Comparison of ENCODE assay signal across 28 cellular contexts in genomic region chr2:105852066-105852465, GRCh38.
DNase-seq lines count a peak whose midpoint lies in the region; ATAC-seq and TF ChIP-seq lines count a peak whose summit lies in the region.
"Had no signal": no experiment of that assay in that cellular context is flagged by ENCODE, and none has a peak within 500 bp of the region (broad histone marks: within the 10 kb centered on the region; RNA-seq: fewer than 3 reads in every experiment).

No MANE protein-coding gene starts in this region.

- H3K27ac Mint-ChIP-seq in activated CD8-positive, alpha-beta T cell treated with anti-CD3 and anti-CD28 coated beads for 36 hours = peak overlapping the region; percentile 79
- H3K27ac Mint-ChIP-seq in activated CD8-positive, alpha-beta T cell treated with anti-CD3 and anti-CD28 coated beads, Interleukin-2, amount 10 ng/mL, durations not matched to agents 7 days and 5 days = no peak overlapping the region
- H3K27ac Mint-ChIP-seq in Caco-2 (ENCODE audit: unreplicated experiment) = peak overlapping the region; percentile 88
- peak overlapping the region; percentile 61 for H3K27ac Mint-ChIP-seq in central memory CD8-positive, alpha-beta T cell (ENCODE audit: low read depth)
- H3K27ac Mint-ChIP-seq in stimulated activated effector memory CD8-positive, alpha-beta T cell treated with anti-CD3 and anti-CD28 coated beads, Interleukin-12 subunit alpha, Interleukin-12 subunit beta, amount 100 ng/mL, for 72 hours = peak overlapping the region; percentile 57
- H3K27ac Mint-ChIP-seq in neural progenitor cell = no peak overlapping the region
- H3K27ac Mint-ChIP-seq: activated CD8-positive, alpha-beta memory T cell treated with anti-CD3 and anti-CD28 coated beads, Interleukin-2, amount 10 ng/mL, durations not matched to agents 7 days and 5 days; activated T-helper 1 cell treated with anti-CD3 and anti-CD28 coated beads, Interleukin-12 subunit alpha, Interleukin-12 subunit beta, Interleukin-2, Interleukin-4 antibody, amounts not matched to agents 30 ng/mL and 10 ng/mL and 1 ng/mL, durations not matched to agents 14 hours and 24 hours and 36 hours had no signal

- peaks cover 55% of the 10 kb centered on the region for H3K36me3 Mint-ChIP-seq in activated CD8-positive, alpha-beta T cell treated with anti-CD3 and anti-CD28 coated beads for 36 hours (ENCODE audit: low read depth)
- H3K36me3 Mint-ChIP-seq in activated CD8-positive, alpha-beta T cell treated with anti-CD3 and anti-CD28 coated beads, Interleukin-2, amount 10 ng/mL, durations not matched to agents 7 days and 5 days (ENCODE audit: low read depth) = peaks cover 46% of the 10 kb centered on the region
- H3K36me3 Mint-ChIP-seq in Caco-2 (ENCODE audit: insufficient read depth, unreplicated experiment) (peaks cover 54% of the 10 kb centered on the region), neural progenitor cell (peaks cover 22% of the 10 kb centered on the region)
- peaks cover 32% of the 10 kb centered on the region for H3K36me3 Mint-ChIP-seq in central memory CD8-positive, alpha-beta T cell (ENCODE audit: insufficient read depth)
- H3K36me3 Mint-ChIP-seq in stimulated activated effector memory CD8-positive, alpha-beta T cell treated with anti-CD3 and anti-CD28 coated beads, Interleukin-12 subunit alpha, Interleukin-12 subunit beta, amount 100 ng/mL, for 72 hours = peaks cover 44% of the 10 kb centered on the region

- peaks cover 52% of the 10 kb centered on the region for H3K79me2 ChIP-seq in neural progenitor cell (ENCODE audit: low read depth)

- intact Hi-C loops in activated CD8-positive, alpha-beta T cell treated with anti-CD3 and anti-CD28 coated beads for 36 hours (cut with micrococcal nuclease) = no loop called here
- intact Hi-C loops in Caco-2 (cut with micrococcal nuclease; ENCODE audit: unreplicated experiment) = loop anchor here (2.0 kb wide), 1 partner anchor 39 kb away; no protein-coding TSS in a partner anchor

- H3K27me3 Mint-ChIP-seq in activated CD8-positive, alpha-beta T cell treated with anti-CD3 and anti-CD28 coated beads for 36 hours = no peaks in the 10 kb centered on the region
- H3K27me3 Mint-ChIP-seq in activated CD8-positive, alpha-beta T cell treated with anti-CD3 and anti-CD28 coated beads, Interleukin-2, amount 10 ng/mL, durations not matched to agents 7 days and 5 days (ENCODE audit: low read depth) = no peaks in the 10 kb centered on the region
- H3K27me3 Mint-ChIP-seq in Caco-2 (ENCODE audit: insufficient read depth, unreplicated experiment) = no peaks in the 10 kb centered on the region
- H3K27me3 Mint-ChIP-seq in central memory CD8-positive, alpha-beta T cell = no peaks in the 10 kb centered on the region
- peaks cover 2% of the 10 kb centered on the region for H3K27me3 Mint-ChIP-seq in neural progenitor cell (ENCODE audit: insufficient read depth, low read depth)
- H3K27me3 Mint-ChIP-seq: activated CD8-positive, alpha-beta memory T cell treated with anti-CD3 and anti-CD28 coated beads, Interleukin-2, amount 10 ng/mL, durations not matched to agents 7 days and 5 days had no signal

- H3K27ac ChIP-seq in neural progenitor cell = no peak overlapping the region
- H3K27ac ChIP-seq: pancreas, uterus had no signal

- no peak for DNase-seq in activated CD8-positive, alpha-beta T cell treated with anti-CD3 and anti-CD28 coated beads for 36 hours
- DNase-seq in activated CD8-positive, alpha-beta T cell treated with anti-CD3 and anti-CD28 coated beads, Interleukin-2, amount 10 ng/mL, durations not matched to agents 7 days and 5 days = no peak
- DNase-seq in Caco-2 = no peak
- no peak for DNase-seq in central memory CD8-positive, alpha-beta T cell (ENCODE audit: low spot score in 2 of 2)
- peak in 1 of 2 donors; percentile 39 for DNase-seq in stimulated activated effector memory CD8-positive, alpha-beta T cell treated with anti-CD3 and anti-CD28 coated beads, Interleukin-12 subunit alpha, Interleukin-12 subunit beta, amount 100 ng/mL, for 72 hours (ENCODE audit: low spot score in 2 of 2)
- no peak for DNase-seq in neural progenitor cell (ENCODE audit: low spot score)
- DNase-seq in stimulated activated CD4-positive, alpha-beta T cell treated with anti-CD3 and anti-CD28 coated beads, Interleukin-4, amount 100 ng/mL, for 24 hours = no peak
- no peak for DNase-seq in H4 (ENCODE audit: low spot score)
- DNase-seq: activated CD4-positive, CD25-positive, alpha-beta regulatory T cell treated with anti-CD3 and anti-CD28 coated beads, Interleukin-2, amount 50 U/mL, for 72 hours; activated CD8-positive, alpha-beta memory T cell treated with anti-CD3 and anti-CD28 coated beads, Interleukin-2, amount 10 ng/mL, durations not matched to agents 7 days and 5 days; AML-193; aorta; hypothalamus; immature natural killer cell; KG1; mammary epithelial cell; mucosa of descending colon; NCI-H1105; NCI-H2029; NCI-H524 treated with DMSO at 0.1 percent for 48 hours; nephron progenitor cell; pancreas; stimulated activated naive CD4-positive, alpha-beta T cell; uterus had no signal

- no peak overlapping the region for H3K4me3 Mint-ChIP-seq in activated CD8-positive, alpha-beta T cell treated with anti-CD3 and anti-CD28 coated beads for 36 hours
- no peak overlapping the region for H3K4me3 Mint-ChIP-seq in activated CD8-positive, alpha-beta T cell treated with anti-CD3 and anti-CD28 coated beads, Interleukin-2, amount 10 ng/mL, durations not matched to agents 7 days and 5 days
- H3K4me3 Mint-ChIP-seq in Caco-2 (ENCODE audit: unreplicated experiment) (peak overlapping the region; percentile 74), neural progenitor cell (no peak overlapping the region)
- H3K4me3 Mint-ChIP-seq in central memory CD8-positive, alpha-beta T cell = no peak overlapping the region
- no peak overlapping the region for H3K4me3 Mint-ChIP-seq in stimulated activated effector memory CD8-positive, alpha-beta T cell treated with anti-CD3 and anti-CD28 coated beads, Interleukin-12 subunit alpha, Interleukin-12 subunit beta, amount 100 ng/mL, for 72 hours
- H3K4me3 Mint-ChIP-seq: activated CD8-positive, alpha-beta memory T cell treated with anti-CD3 and anti-CD28 coated beads, Interleukin-2, amount 10 ng/mL, durations not matched to agents 7 days and 5 days; activated T-helper 1 cell treated with anti-CD3 and anti-CD28 coated beads, Interleukin-12 subunit alpha, Interleukin-12 subunit beta, Interleukin-2, Interleukin-4 antibody, amounts not matched to agents 30 ng/mL and 10 ng/mL and 1 ng/mL, durations not matched to agents 14 hours and 24 hours and 36 hours; nephron progenitor cell had no signal

- no peaks in the 10 kb centered on the region for H3K9me3 ChIP-seq in Caco-2
- H3K9me3 ChIP-seq in neural progenitor cell (ENCODE audit: low read depth) = no peaks in the 10 kb centered on the region
- H3K9me3 ChIP-seq: mucosa of descending colon, pancreas, uterus had no signal

- no peak overlapping the region for H3K9ac ChIP-seq in neural progenitor cell

- H3K4me3 ChIP-seq in Caco-2 (ENCODE audit: low read depth, low read length) (no peak overlapping the region), neural progenitor cell (no peak overlapping the region)
- H3K4me3 ChIP-seq: GM12878, mucosa of descending colon, pancreas, uterus had no signal

- no TSS peak for BruUV-seq in Caco-2 (replicated peaks; lab: Mats Ljungman, UMichigan)

- no peak for ATAC-seq in activated CD8-positive, alpha-beta T cell treated with anti-CD3 and anti-CD28 coated beads for 36 hours
- no peak for ATAC-seq in activated CD8-positive, alpha-beta T cell treated with anti-CD3 and anti-CD28 coated beads, Interleukin-2, amount 10 ng/mL, durations not matched to agents 7 days and 5 days
- ATAC-seq in central memory CD8-positive, alpha-beta T cell (replicated peaks; ENCODE audit: extremely low read depth, poor library complexity, severe bottlenecking) = no peak
- ATAC-seq in stimulated activated effector memory CD8-positive, alpha-beta T cell treated with anti-CD3 and anti-CD28 coated beads, Interleukin-12 subunit alpha, Interleukin-12 subunit beta, amount 100 ng/mL, for 72 hours = no peak
- ATAC-seq: activated CD8-positive, alpha-beta memory T cell treated with anti-CD3 and anti-CD28 coated beads, Interleukin-2, amount 10 ng/mL, durations not matched to agents 7 days and 5 days; activated naive CD4-positive, alpha-beta T cell treated with anti-CD3 and anti-CD28 coated beads, Interleukin-2, amount 50 U/mL, for 72 hours; GM12878; mucosa of descending colon; pancreas; Right ventricle myocardium inferior had no signal

- peaks cover 37% of the 10 kb centered on the region for H3K4me1 ChIP-seq in Caco-2
- no peaks in the 10 kb centered on the region for H3K4me1 ChIP-seq in neural progenitor cell
- H3K4me1 ChIP-seq: pancreas, uterus had no signal

- peaks cover 16% of the 10 kb centered on the region for H4K20me1 ChIP-seq in neural progenitor cell (ENCODE audit: low read depth)

- POLR2A ChIA-PET in activated CD8-positive, alpha-beta T cell treated with anti-CD3 and anti-CD28 coated beads for 36 hours (lab: Charles Lee) = interaction anchor here (1.1 kb wide), 1 partner anchor 10 kb away, joined by 4 read pairs; no protein-coding TSS in a partner anchor
- POLR2A ChIA-PET in activated CD8-positive, alpha-beta T cell treated with anti-CD3 and anti-CD28 coated beads, Interleukin-2, amount 10 ng/mL, durations not matched to agents 7 days and 5 days (lab: Charles Lee) = interaction anchor here (1.0 to 1.6 kb wide), 2 partner anchors 11 to 30 kb away, joined by 3 read pairs; no protein-coding TSS in a partner anchor
- POLR2A ChIA-PET in Caco-2 (lab: Charles Lee) = no interaction called here

- no peaks in the 10 kb centered on the region for H3F3A ChIP-seq in neural progenitor cell (ENCODE audit: low read depth)

- peaks cover 6% of the 10 kb centered on the region for H3K9me3 Mint-ChIP-seq in activated CD8-positive, alpha-beta T cell treated with anti-CD3 and anti-CD28 coated beads for 36 hours
- no peaks in the 10 kb centered on the region for H3K9me3 Mint-ChIP-seq in activated CD8-positive, alpha-beta T cell treated with anti-CD3 and anti-CD28 coated beads, Interleukin-2, amount 10 ng/mL, durations not matched to agents 7 days and 5 days (ENCODE audit: insufficient read depth)
- no peaks in the 10 kb centered on the region for H3K9me3 Mint-ChIP-seq in Caco-2 (ENCODE audit: unreplicated experiment)
- H3K9me3 Mint-ChIP-seq in central memory CD8-positive, alpha-beta T cell = no peaks in the 10 kb centered on the region
- no peaks in the 10 kb centered on the region for H3K9me3 Mint-ChIP-seq in stimulated activated effector memory CD8-positive, alpha-beta T cell treated with anti-CD3 and anti-CD28 coated beads, Interleukin-12 subunit alpha, Interleukin-12 subunit beta, amount 100 ng/mL, for 72 hours
- peaks cover 3% of the 10 kb centered on the region for H3K9me3 Mint-ChIP-seq in neural progenitor cell
- H3K9me3 Mint-ChIP-seq: activated naive CD4-positive, alpha-beta T cell treated with anti-CD3 and anti-CD28 coated beads, Interleukin-2, amount 50 U/mL, for 72 hours; activated T-helper 1 cell treated with anti-CD3 and anti-CD28 coated beads, Interleukin-12 subunit alpha, Interleukin-12 subunit beta, Interleukin-2, Interleukin-4 antibody, amounts not matched to agents 30 ng/mL and 10 ng/mL and 1 ng/mL, durations not matched to agents 14 hours and 24 hours and 36 hours; immature natural killer cell; nephron progenitor cell had no signal

- H3K27me3 ChIP-seq in Caco-2 (replicated peaks; ENCODE audit: control insufficient read depth, insufficient read depth, low read length) (no peaks in the 10 kb centered on the region), neural progenitor cell (no peaks in the 10 kb centered on the region)
- H3K27me3 ChIP-seq: pancreas, uterus had no signal

- H3K36me3 ChIP-seq in Caco-2 (ENCODE audit: control insufficient read depth, insufficient read depth, low read length) = no peaks in the 10 kb centered on the region; the same call in 1 of the 2 replicates
- no peaks in the 10 kb centered on the region for H3K36me3 ChIP-seq in neural progenitor cell
- H3K36me3 ChIP-seq: uterus had no signal

- H3K4me2 ChIP-seq in neural progenitor cell = no peak overlapping the region

- TF ChIP-seq CTCF in activated CD8-positive, alpha-beta T cell treated with anti-CD3 and anti-CD28 coated beads for 36 hours (IDR thresholded peaks at IDR 0.05) = no peak
- TF ChIP-seq CTCF in Caco-2 (IDR thresholded peaks at IDR 0.05; ENCODE audit: insufficient read depth in 1 of 2, low read depth in 1 of 2, low read length in 1 of 2, severe bottlenecking in 1 of 2, unreplicated experiment in 1 of 2) = no peak
- TF ChIP-seq CTCF in neural progenitor cell (IDR thresholded peaks at IDR 0.05) = no peak

- H2AFZ ChIP-seq in neural progenitor cell (replicated peaks) = no peak overlapping the region

- H3K4me1 Mint-ChIP-seq in activated CD8-positive, alpha-beta T cell treated with anti-CD3 and anti-CD28 coated beads for 36 hours (ENCODE audit: low read depth) = peaks cover 83% of the 10 kb centered on the region
- peaks cover 55% of the 10 kb centered on the region for H3K4me1 Mint-ChIP-seq in activated CD8-positive, alpha-beta T cell treated with anti-CD3 and anti-CD28 coated beads, Interleukin-2, amount 10 ng/mL, durations not matched to agents 7 days and 5 days (ENCODE audit: low read depth)
- H3K4me1 Mint-ChIP-seq in Caco-2 (ENCODE audit: low read depth, unreplicated experiment) (peaks cover 37% of the 10 kb centered on the region), neural progenitor cell (peaks cover 9% of the 10 kb centered on the region)
- H3K4me1 Mint-ChIP-seq in central memory CD8-positive, alpha-beta T cell = peaks cover 74% of the 10 kb centered on the region
- peaks cover 65% of the 10 kb centered on the region for H3K4me1 Mint-ChIP-seq in stimulated activated effector memory CD8-positive, alpha-beta T cell treated with anti-CD3 and anti-CD28 coated beads, Interleukin-12 subunit alpha, Interleukin-12 subunit beta, amount 100 ng/mL, for 72 hours

- CTCF ChIA-PET in activated CD8-positive, alpha-beta T cell treated with anti-CD3 and anti-CD28 coated beads for 36 hours (lab: Charles Lee) = interaction anchor here (0.8 kb wide), 1 partner anchor 275 kb away, joined by 3 read pairs; no protein-coding TSS in a partner anchor
- CTCF ChIA-PET in activated CD8-positive, alpha-beta T cell treated with anti-CD3 and anti-CD28 coated beads, Interleukin-2, amount 10 ng/mL, durations not matched to agents 7 days and 5 days (lab: Charles Lee) = interaction anchor here (1.2 kb wide), 1 partner anchor 12 kb away, joined by 3 read pairs; no protein-coding TSS in a partner anchor
- CTCF ChIA-PET in Caco-2 (lab: Charles Lee) = no interaction called here

Comparison
In these comparisons a context has a peak if more than half of its experiments do, and no peak if none do; other contexts are left out.
1. H3K27ac Mint-ChIP-seq: peak in activated CD8-positive, alpha-beta T cell treated with anti-CD3 and anti-CD28 coated beads for 36 hours (single experiment), Caco-2 (single experiment), central memory CD8-positive, alpha-beta T cell (single experiment) and stimulated activated effector memory CD8-positive, alpha-beta T cell treated with anti-CD3 and anti-CD28 coated beads, Interleukin-12 subunit alpha, Interleukin-12 subunit beta, amount 100 ng/mL, for 72 hours (single experiment); none in activated CD8-positive, alpha-beta T cell treated with anti-CD3 and anti-CD28 coated beads, Interleukin-2, amount 10 ng/mL, durations not matched to agents 7 days and 5 days (single experiment) and neural progenitor cell (single experiment).